8 cellular contexts compared by ENCODE assay signal in the genomic region with DNA sequence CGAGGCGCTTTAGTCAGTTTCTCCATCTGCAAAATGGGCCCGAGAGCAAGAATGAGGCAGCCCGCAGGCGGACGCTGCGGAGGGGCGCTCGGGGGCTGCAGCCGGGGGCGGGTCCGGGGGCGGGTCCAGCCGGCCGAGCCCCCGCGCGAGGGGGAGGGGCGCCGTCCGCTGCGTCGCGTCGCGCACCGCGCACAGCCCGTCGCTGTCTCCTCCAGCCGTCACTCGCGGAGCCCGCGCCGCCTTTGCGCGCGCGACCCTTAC. TPM values are rescaled to one million over a fixed set of nuclear protein-coding genes. Genes with fewer than 3 reads are reported as not detected.
DNase-seq lines count a peak whose midpoint lies in the region; ATAC-seq and TF ChIP-seq lines count a peak whose summit lies in the region.

No MANE protein-coding gene starts in this region.

- H3K4me3 ChIP-seq in NB4 (ENCODE audit: low read depth, low read length) (peak overlapping the region; percentile 46), muscle layer of colon (ENCODE audit: low read depth in 1 of 2, low read length in 2 of 2) (peak overlapping the region; percentile 52 to 58)

- CTCF ChIA-PET in activated CD8-positive, alpha-beta memory T cell treated with anti-CD3 and anti-CD28 coated beads, Interleukin-2, amount 10 ng/mL, durations not matched to agents 7 days and 5 days (lab: Charles Lee), result no interaction called here

- H3K4me1 Mint-ChIP-seq in activated CD8-positive, alpha-beta memory T cell treated with anti-CD3 and anti-CD28 coated beads, Interleukin-2, amount 10 ng/mL, durations not matched to agents 7 days and 5 days, result peaks cover 15% of the 10 kb centered on the region
- H3K4me1 Mint-ChIP-seq in dendritic cell treated with granulocyte-macrophage colony-stimulating factor and Interleukin-4, amounts not matched to agents 40 ng/mL and 50 ng/mL, for 4 days (ENCODE audit: low read depth), result peaks cover 48% of the 10 kb centered on the region

- no peaks in the 10 kb centered on the region for H3K36me3 Mint-ChIP-seq in activated CD8-positive, alpha-beta memory T cell treated with anti-CD3 and anti-CD28 coated beads, Interleukin-2, amount 10 ng/mL, durations not matched to agents 7 days and 5 days
- H3K36me3 Mint-ChIP-seq in dendritic cell treated with granulocyte-macrophage colony-stimulating factor and Interleukin-4, amounts not matched to agents 40 ng/mL and 50 ng/mL, for 4 days (ENCODE audit: low read depth), result peaks cover 24% of the 10 kb centered on the region

- H3K4me3 Mint-ChIP-seq in activated CD8-positive, alpha-beta memory T cell treated with anti-CD3 and anti-CD28 coated beads, Interleukin-2, amount 10 ng/mL, durations not matched to agents 7 days and 5 days, result peak overlapping the region; percentile 78
- peak overlapping the region; percentile 76 for H3K4me3 Mint-ChIP-seq in dendritic cell treated with granulocyte-macrophage colony-stimulating factor and Interleukin-4, amounts not matched to agents 40 ng/mL and 50 ng/mL, for 4 days

- H3K4me1 ChIP-seq in muscle layer of colon (ENCODE audit: insufficient read depth, low read length), result peaks cover 10% of the 10 kb centered on the region

- DNase-seq in activated CD8-positive, alpha-beta memory T cell treated with anti-CD3 and anti-CD28 coated beads, Interleukin-2, amount 10 ng/mL, durations not matched to agents 7 days and 5 days, result no peak
- DNase-seq in activated CD8-positive, alpha-beta memory T cell treated with anti-CD3 and anti-CD28 coated beads for 24 hours, result no peak
- DNase-seq in NB4 (ENCODE audit: low read depth) (no peak), putamen (ENCODE audit: low spot score) (no peak), posterior cingulate gyrus (no peak)

- H3K27ac Mint-ChIP-seq in activated CD8-positive, alpha-beta memory T cell treated with anti-CD3 and anti-CD28 coated beads, Interleukin-2, amount 10 ng/mL, durations not matched to agents 7 days and 5 days, result peak overlapping the region; percentile 33
- H3K27ac Mint-ChIP-seq in dendritic cell treated with granulocyte-macrophage colony-stimulating factor and Interleukin-4, amounts not matched to agents 40 ng/mL and 50 ng/mL, for 4 days, result peak overlapping the region; percentile 80

- no peaks in the 10 kb centered on the region for H3K36me3 ChIP-seq in muscle layer of colon (ENCODE audit: insufficient read depth, low read length)

- intact Hi-C loops in dendritic cell treated with granulocyte-macrophage colony-stimulating factor and Interleukin-4, amounts not matched to agents 40 ng/mL and 50 ng/mL, for 4 days (cut with micrococcal nuclease), result loop anchor here (1.0 to 5.0 kb wide), 2 partner anchors 37 to 101 kb away; a partner anchor contains a TSS
- intact Hi-C loops in posterior cingulate gyrus (cut with DNase I), result loop anchor here (1.0 to 10.0 kb wide), 3 partner anchors 41 to 102 kb away; no protein-coding TSS in a partner anchor

- peaks cover 9% of the 10 kb centered on the region for H3K27me3 Mint-ChIP-seq in activated CD8-positive, alpha-beta memory T cell treated with anti-CD3 and anti-CD28 coated beads, Interleukin-2, amount 10 ng/mL, durations not matched to agents 7 days and 5 days
- H3K27me3 Mint-ChIP-seq in dendritic cell treated with granulocyte-macrophage colony-stimulating factor and Interleukin-4, amounts not matched to agents 40 ng/mL and 50 ng/mL, for 4 days, result peaks cover 11% of the 10 kb centered on the region

- ATAC-seq in activated CD8-positive, alpha-beta memory T cell treated with anti-CD3 and anti-CD28 coated beads, Interleukin-2, amount 10 ng/mL, durations not matched to agents 7 days and 5 days, result peak; percentile 44
- ATAC-seq in GM21576 (IDR thresholded peaks at IDR 0.05; ENCODE audit: unreplicated experiment), result no peak

- no peak for TF ChIP-seq CTCF in NB4 (IDR thresholded peaks at IDR 0.05; ENCODE audit: low read depth, low read length)

- no peak overlapping the region for H3K27ac ChIP-seq in muscle layer of colon (ENCODE audit: low read depth, low read length)

- H3K27me3 ChIP-seq in muscle layer of colon (ENCODE audit: control insufficient read depth in 1 of 2, insufficient read depth in 2 of 2, low read length in 2 of 2), result no peaks in the 10 kb centered on the region

- no peaks in the 10 kb centered on the region for H3K9me3 ChIP-seq in muscle layer of colon (ENCODE audit: low read length)

- H3K9me3 Mint-ChIP-seq in activated CD8-positive, alpha-beta memory T cell treated with anti-CD3 and anti-CD28 coated beads, Interleukin-2, amount 10 ng/mL, durations not matched to agents 7 days and 5 days (ENCODE audit: low read depth), result no peaks in the 10 kb centered on the region
- H3K9me3 Mint-ChIP-seq in dendritic cell treated with granulocyte-macrophage colony-stimulating factor and Interleukin-4, amounts not matched to agents 40 ng/mL and 50 ng/mL, for 4 days, result peaks cover 10% of the 10 kb centered on the region

- TF ChIP-seq POLR2A in NB4 (IDR thresholded peaks at IDR 0.05; ENCODE audit: extremely low read depth, insufficient read length), result no peak

- no peak overlapping the region for H3K9ac ChIP-seq in muscle layer of colon (ENCODE audit: low read length)

RNA-seq across cellular contexts. Expression of a gene that starts 0.3 kb away (rescaled TPM):
- 10 to 100 TPM; 10.1 to 11.3 TPM for total RNA-seq in activated CD8-positive, alpha-beta memory T cell treated with anti-CD3 and anti-CD28 coated beads, Interleukin-2, amount 10 ng/mL, durations not matched to agents 7 days and 5 days

RNA-seq across cellular contexts. Expression of a gene that starts 17.2 kb away (rescaled TPM):
- total RNA-seq in activated CD8-positive, alpha-beta memory T cell treated with anti-CD3 and anti-CD28 coated beads, Interleukin-2, amount 10 ng/mL, durations not matched to agents 7 days and 5 days, result not detected
